9 cellular contexts compared by ENCODE assay signal in the genomic region with DNA sequence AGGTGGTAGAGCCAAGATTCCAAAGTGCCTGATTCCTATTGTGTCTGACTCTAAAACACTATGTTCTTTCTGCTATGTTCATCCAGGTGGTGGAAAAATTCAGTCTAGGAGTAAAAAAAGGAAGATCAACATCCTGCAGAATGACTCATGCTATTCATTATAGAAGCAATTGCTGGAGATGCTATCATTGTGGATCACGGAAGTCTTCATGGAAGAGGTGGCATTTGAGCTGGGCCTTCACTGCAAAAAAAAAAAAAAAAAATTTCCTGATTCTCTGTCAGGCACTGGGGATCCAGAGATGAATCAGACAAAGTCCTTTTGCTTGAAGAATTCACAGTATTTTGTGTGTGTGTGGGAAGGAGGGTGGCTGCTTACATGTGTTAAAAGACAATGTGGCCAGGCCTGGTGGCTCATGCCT. TPM values are rescaled to one million over a fixed set of nuclear protein-coding genes. Genes with fewer than 3 reads are reported as not detected.
DNase-seq lines count a peak whose midpoint lies in the region; ATAC-seq, FAIRE-seq and TF ChIP-seq lines count a peak whose summit lies in the region.
"Had no signal": no experiment of that assay in that cellular context is flagged by ENCODE, and none has a peak within 500 bp of the region (broad histone marks: within the 10 kb centered on the region; RNA-seq: fewer than 3 reads in every experiment).

No MANE protein-coding gene starts in this region.

- TF ChIP-seq CTCF in HepG2 (CRISPR knock-in tag; IDR thresholded peaks at IDR 0.05) (no peak), right lobe of liver (IDR thresholded peaks at IDR 0.05) (no peak), GM12878 (IDR thresholded peaks at IDR 0.05 in 2 of 3, conservative IDR thresholded peaks at IDR 0.05 in 1 of 3; ENCODE audit: control insufficient read depth in 2 of 3, extremely low read depth in 1 of 3, insufficient read depth in 1 of 3, low read depth in 3 of 3, low read length in 3 of 3) (no peak), vagina (IDR thresholded peaks at IDR 0.05) (no peak)

- DNase-seq in HepG2 (ENCODE audit: low spot score) (peak; percentile 72), right lobe of liver (no peak), GM12878 (ENCODE audit: low read depth, low spot score) (no peak), mesenchymal stem cell (peak; percentile 30), vagina (ENCODE audit: extremely low spot score in 2 of 2) (no peak), NCI-H2171 treated with DMSO at 0.1 percent for 48 hours (lab: John Stamatoyannopoulos, UW) (no peak), frontal cortex (ENCODE audit: low spot score in 2 of 2) (no peak)
- DNase-seq: activated T-cell treated with anti-CD3 and anti-CD28 coated beads for 4 hours had no signal

- H3K23ac ChIP-seq in mesenchymal stem cell (ENCODE audit: low read length in 2 of 2), result no peak overlapping the region

- POLR2A ChIA-PET in HepG2 (lab: Yijun Ruan, JAX) (interaction anchor here (1.0 to 3.7 kb wide), 8 partner anchors 10 to 76 kb away, joined by 3 to 23 read pairs (median 6); no protein-coding TSS in a partner anchor), GM12878 (lab: Charles Lee) (interaction anchor here (0.8 to 8.7 kb wide), 8 partner anchors 11 to 287 kb away, joined by 3 to 173 read pairs (median 5); no protein-coding TSS in a partner anchor)

- peak overlapping the region; percentile 74 for H3K9ac ChIP-seq in HepG2 (ENCODE audit: insufficient read depth, low read depth, low read length)
- H3K9ac ChIP-seq in GM12878 (ENCODE audit: control insufficient read depth, insufficient read depth, low read length), result peak overlapping the region; percentile 73
- H3K9ac ChIP-seq in mesenchymal stem cell (ENCODE audit: low read length), result peak overlapping the region; percentile 92

- peak overlapping the region; percentile 82 to 92 (median 91); a peak in 5 of 6 replicates for H3K4me3 ChIP-seq in HepG2 (replicated peaks in 1 of 3; ENCODE audit: insufficient read depth in 1 of 3, low read depth in 2 of 3, low read length in 3 of 3)
- no peak overlapping the region for H3K4me3 ChIP-seq in right lobe of liver
- H3K4me3 ChIP-seq in GM12878, result peak overlapping the region; percentile 77; the same call in 1 of the 2 replicates
- H3K4me3 ChIP-seq in mesenchymal stem cell (ENCODE audit: insufficient read depth in 1 of 2, low read depth in 1 of 2, low read length in 2 of 2), result peak overlapping the region in 1 of 2 experiments; percentile 88
- no peak overlapping the region for H3K4me3 ChIP-seq in vagina

- CTCF ChIA-PET in HepG2 (lab: Yijun Ruan, JAX; ENCODE audit: low intra/inter-chr PET ratio, low total read pairs) (no interaction called here), GM12878 (lab: Yijun Ruan, JAX) (interaction anchor here (0.7 to 13.1 kb wide), 10 partner anchors 11 to 339 kb away, joined by 3 to 183 read pairs (median 6); no protein-coding TSS in a partner anchor)

- no peak overlapping the region for H2BK5ac ChIP-seq in mesenchymal stem cell (ENCODE audit: low read depth, low read length, poor library complexity, severe bottlenecking)

- no peak overlapping the region for H2BK120ac ChIP-seq in mesenchymal stem cell (ENCODE audit: low read depth, low read length)

- H2AFZ ChIP-seq in HepG2 (ENCODE audit: low read length) (no peak overlapping the region), GM12878 (ENCODE audit: control insufficient read depth, low read depth, low read length) (no peak overlapping the region), mesenchymal stem cell (ENCODE audit: low read depth, low read length) (no peak overlapping the region)

- TF ChIP-seq RAD21 in HepG2 (CRISPR knock-in tag; IDR thresholded peaks at IDR 0.05), result no peak
- no peak for TF ChIP-seq RAD21 in GM12878 (IDR thresholded peaks at IDR 0.05; ENCODE audit: insufficient read depth, low read depth, low read length)

- peak overlapping the region; percentile 4 for H4K8ac ChIP-seq in mesenchymal stem cell (ENCODE audit: low read length)

- H3K9me3 ChIP-seq in HepG2 (ENCODE audit: low read length) (no peaks in the 10 kb centered on the region), right lobe of liver (no peaks in the 10 kb centered on the region), GM12878 (replicated peaks; ENCODE audit: control insufficient read depth, insufficient read depth, low read length) (no peaks in the 10 kb centered on the region), mesenchymal stem cell (ENCODE audit: control insufficient read depth, low read length) (no peaks in the 10 kb centered on the region), vagina (no peaks in the 10 kb centered on the region)

- SMC1A ChIA-PET in GM12878 (lab: Charles Lee; ENCODE audit: uncharacterized antibody, unreplicated experiment), result interaction anchor here (0.6 to 6.5 kb wide), 14 partner anchors 10 to 338 kb away, joined by 3 to 111 read pairs (median 4); no protein-coding TSS in a partner anchor

- in situ Hi-C loops in HepG2 (cut with HindIII; ENCODE audit: extremely low pct_ligation_motif_present, low pct_unique_long_range_greater_than_20kb), result loop anchor here (5.0 kb wide), 1 partner anchor 54 kb away; no protein-coding TSS in a partner anchor
- in situ Hi-C loops in GM12878 (cut with MboI), result no loop called here

- peak overlapping the region; percentile 100 for H3K4me2 ChIP-seq in HepG2 (ENCODE audit: low read depth, low read length)
- peak overlapping the region; percentile 93 for H3K4me2 ChIP-seq in GM12878 (ENCODE audit: control insufficient read depth, insufficient read depth)
- no peak overlapping the region for H3K4me2 ChIP-seq in mesenchymal stem cell (ENCODE audit: low read length, poor library complexity, severe bottlenecking)

- 17% methylated on average over 1 of the region's 1 CpG for WGBS in HepG2 (ENCODE audit: low lambda C conversion rate)
- WGBS in right lobe of liver (ENCODE audit: insufficient coverage, low coverage, low lambda C conversion rate, missing lambda C conversion rate), result 67% methylated on average over 1 of the region's 1 CpG
- WGBS in GM12878 (ENCODE audit: insufficient coverage, insufficient replicate concordance, low lambda C conversion rate, missing lambda C conversion rate), result 100% methylated on average over 1 of the region's 1 CpG
- 78% methylated on average over 1 of the region's 1 CpG for WGBS in mesenchymal stem cell

- H4K20me1 ChIP-seq in HepG2 (ENCODE audit: insufficient read depth, low read length), result no peaks in the 10 kb centered on the region
- H4K20me1 ChIP-seq in GM12878 (ENCODE audit: control insufficient read depth, insufficient read depth), result no peaks in the 10 kb centered on the region

- H3K27ac ChIP-seq in HepG2 (ENCODE audit: extremely low read length, insufficient read depth, low read length), result peak overlapping the region; percentile 83
- no peak overlapping the region for H3K27ac ChIP-seq in right lobe of liver
- H3K27ac ChIP-seq in GM12878 (ENCODE audit: control insufficient read depth, insufficient read depth), result peak overlapping the region; percentile 94
- H3K27ac ChIP-seq in mesenchymal stem cell (ENCODE audit: low read length, poor library complexity, severe bottlenecking), result no peak overlapping the region
- H3K27ac ChIP-seq in vagina, result peak overlapping the region; percentile 90

- H3K36me3 ChIP-seq in HepG2 (replicated peaks in 1 of 2; ENCODE audit: control insufficient read depth in 1 of 2, insufficient read depth in 2 of 2, low read length in 2 of 2) (no peaks in the 10 kb centered on the region), right lobe of liver (no peaks in the 10 kb centered on the region), GM12878 (ENCODE audit: control insufficient read depth in 2 of 2, insufficient read depth in 2 of 2, low read length in 1 of 2) (no peaks in the 10 kb centered on the region), mesenchymal stem cell (ENCODE audit: control insufficient read depth in 1 of 2, insufficient read depth in 2 of 2, low read depth in 1 of 2, low read length in 2 of 2) (no peaks in the 10 kb centered on the region), vagina (no peaks in the 10 kb centered on the region)

- peaks cover 30% of the 10 kb centered on the region for H3K79me2 ChIP-seq in HepG2 (ENCODE audit: insufficient read depth, low read length)
- H3K79me2 ChIP-seq in GM12878 (ENCODE audit: control insufficient read depth, insufficient read depth, low read length), result peaks cover 70% of the 10 kb centered on the region

- RAD21 ChIA-PET in GM12878 (lab: Charles Lee; ENCODE audit: unreplicated experiment), result interaction anchor here (1.0 to 10.4 kb wide), 9 partner anchors 11 to 339 kb away, joined by 3 to 111 read pairs (median 16); a partner anchor contains a TSS

- H2AK5ac ChIP-seq in mesenchymal stem cell (ENCODE audit: low read length, severe bottlenecking), result peak overlapping the region; percentile 56

- H3K79me1 ChIP-seq in mesenchymal stem cell (replicated peaks; ENCODE audit: low read length, poor library complexity, severe bottlenecking), result peaks cover 15% of the 10 kb centered on the region

- BruUV-seq in HepG2 (replicated peaks; lab: Mats Ljungman, UMichigan) (no TSS peak), GM12878 (replicated peaks; lab: Mats Ljungman, UMichigan) (no TSS peak)

- no peak for ATAC-seq in HepG2
- ATAC-seq in right lobe of liver, result no peak
- no peak for ATAC-seq in GM12878
- ATAC-seq in GM21717 (IDR thresholded peaks at IDR 0.05; ENCODE audit: unreplicated experiment), result no peak

- FAIRE-seq in HepG2 (lab: Jason Lieb, UNC) (no peak), GM12878 (lab: Jason Lieb, UNC) (no peak), frontal cortex (lab: Jason Lieb, UNC) (no peak)

- H2BK15ac ChIP-seq in mesenchymal stem cell (ENCODE audit: low read depth, poor library complexity, severe bottlenecking), result no peak overlapping the region

- H3K27me3 ChIP-seq in HepG2 (ENCODE audit: control insufficient read depth in 1 of 2, insufficient read depth in 2 of 2, low read length in 2 of 2), result no peaks in the 10 kb centered on the region; a peak in 1 of 5 replicates
- H3K27me3 ChIP-seq in right lobe of liver, result no peaks in the 10 kb centered on the region
- no peaks in the 10 kb centered on the region for H3K27me3 ChIP-seq in GM12878 (replicated peaks in 1 of 2; ENCODE audit: control insufficient read depth in 2 of 2, insufficient read depth in 2 of 2, low read length in 1 of 2)
- H3K27me3 ChIP-seq in mesenchymal stem cell (ENCODE audit: control insufficient read depth in 1 of 2, insufficient read depth in 1 of 2, low read length in 2 of 2), result peaks cover 0 to 3% of the 10 kb centered on the region in 2 experiments
- no peaks in the 10 kb centered on the region for H3K27me3 ChIP-seq in vagina

- TF ChIP-seq POLR2A in HepG2 (IDR thresholded peaks at IDR 0.05; ENCODE audit: insufficient read depth in 1 of 2, low read depth in 2 of 2, low read length in 2 of 2) (no peak), right lobe of liver (IDR thresholded peaks at IDR 0.05) (no peak), GM12878 (IDR thresholded peaks at IDR 0.05; ENCODE audit: low read depth, low read length) (no peak), vagina (IDR thresholded peaks at IDR 0.05) (no peak)

- H3K18ac ChIP-seq in mesenchymal stem cell (ENCODE audit: low read depth in 1 of 2, low read length in 2 of 2), result peak overlapping the region in 1 of 2 experiments; percentile 28

- H2BK12ac ChIP-seq in mesenchymal stem cell (ENCODE audit: low read length in 2 of 2), result no peak overlapping the region

- H3K14ac ChIP-seq in mesenchymal stem cell (ENCODE audit: low read length in 2 of 2), result no peak overlapping the region

- intact Hi-C loops in HepG2 (cut with micrococcal nuclease; ENCODE audit: unreplicated experiment), result loop anchor here (10.0 kb wide), 1 partner anchor 971 kb away; a partner anchor contains a TSS
- intact Hi-C loops in right lobe of liver (cut with DNase I), result no loop called here
- intact Hi-C loops in GM12878 (cut with micrococcal nuclease; ENCODE audit: unreplicated experiment), result loop anchor here (10.0 kb wide), 1 partner anchor 1819 kb away; no protein-coding TSS in a partner anchor
- intact Hi-C loops in vagina (cut with DNase I), result no loop called here

- H4K91ac ChIP-seq in mesenchymal stem cell (ENCODE audit: low read length), result no peak overlapping the region

- TF ChIP-seq EP300 in HepG2 (IDR thresholded peaks at IDR 0.05; ENCODE audit: low read depth in 2 of 2, low read length in 2 of 2) (no peak), HepG2 (CRISPR knock-in tag; IDR thresholded peaks at IDR 0.05; ENCODE audit: borderline replicate concordance) (no peak), GM12878 (IDR thresholded peaks at IDR 0.05; ENCODE audit: borderline replicate concordance in 1 of 2, control insufficient read depth in 1 of 2, low read depth in 2 of 2, low read length in 2 of 2) (no peak)

- H3K4me1 ChIP-seq in HepG2 (ENCODE audit: insufficient read depth, low read length) (peaks cover 68% of the 10 kb centered on the region), right lobe of liver (peaks cover 0 to 22% (median 0%) of the 10 kb centered on the region in 4 donors), GM12878 (ENCODE audit: control insufficient read depth, insufficient read depth, low read length) (peaks cover 41% of the 10 kb centered on the region), mesenchymal stem cell (ENCODE audit: control insufficient read depth, insufficient read depth, low read depth, low read length) (peaks cover 9% of the 10 kb centered on the region), vagina (peaks cover 34% of the 10 kb centered on the region)

- H3K4ac ChIP-seq in mesenchymal stem cell (ENCODE audit: low read depth in 1 of 2, low read length in 2 of 2), result peak overlapping the region in 1 of 2 experiments; percentile 44

RNA-seq across cellular contexts. Expression of a gene that starts 1.4 kb away (rescaled TPM):
- total RNA-seq in HepG2 (2016; rRNA removed; fragmentation: Illumina TruSeq; extraction: Trizol), result 17.2 and 17.3 TPM in 2 replicates
- total RNA-seq in HepG2 (2016; cell fraction: cytosol; rRNA removed; fragmentation: Illumina TruSeq; extraction: Trizol; ENCODE audit: low read depth), result 6.1 and 9.8 TPM in 2 replicates
- total RNA-seq in HepG2 (2016; cell fraction: insoluble cytoplasmic fraction; rRNA removed; fragmentation: Illumina TruSeq; extraction: Trizol), result 15.0 and 18.0 TPM in 2 replicates
- 11.6 and 11.7 TPM in 2 replicates for total RNA-seq in HepG2 (2016; cell fraction: membrane; rRNA removed; fragmentation: Illumina TruSeq; extraction: Trizol)
- total RNA-seq in HepG2 (2016; cell fraction: nucleus; rRNA removed; fragmentation: Illumina TruSeq; extraction: Trizol), result 43.2 and 46.0 TPM in 2 replicates
- 8.9 and 9.7 TPM in 2 replicates for polyA plus RNA-seq in HepG2 (2011; rRNA removed)
- 5.6 and 7.4 TPM in 2 replicates for polyA plus RNA-seq in HepG2 (2011; cell fraction: cytosol; rRNA removed)
- 8.4 TPM in 2 replicates for polyA plus RNA-seq in HepG2 (2011; cell fraction: nucleus; rRNA removed)
- polyA plus RNA-seq in HepG2 (2012), result 8.4 and 11.9 TPM in 2 replicates
- 1.5 and 1.6 TPM in 2 replicates for polyA plus RNA-seq in HepG2 (2016; cell fraction: cytosol; fragmentation: Illumina TruSeq; extraction: Trizol; ENCODE audit: low read depth)
- 10.9 and 14.5 TPM in 2 replicates for polyA plus RNA-seq in HepG2 (2016; cell fraction: insoluble cytoplasmic fraction; fragmentation: Illumina TruSeq; extraction: Trizol; ENCODE audit: low read depth)
- 5.0 and 5.5 TPM in 2 replicates for polyA plus RNA-seq in HepG2 (2016; cell fraction: membrane; fragmentation: Illumina TruSeq; extraction: Trizol; ENCODE audit: low read depth)
- polyA plus RNA-seq in HepG2 (2016; cell fraction: nucleus; fragmentation: Illumina TruSeq; extraction: Trizol; ENCODE audit: insufficient read depth, low read depth), result 20.6 and 22.8 TPM in 2 replicates
- 10.9 and 19.7 TPM in 2 replicates for polyA minus RNA-seq in HepG2 (2011; rRNA and poly(A)+ RNA removed; ENCODE audit: low replicate concordance)
- 5.9 and 6.2 TPM in 2 replicates for polyA minus RNA-seq in HepG2 (2011; cell fraction: cytosol; rRNA and poly(A)+ RNA removed)
- polyA minus RNA-seq in HepG2 (2011; cell fraction: nucleus; rRNA and poly(A)+ RNA removed), result 77.1 and 79.4 TPM in 2 replicates
- 10 to 100 TPM in 3 of 6 experiments, 1 to 10 TPM in 3; 8.8 to 12.6 (median 10.3) TPM for total RNA-seq in right lobe of liver
- total RNA-seq in GM12878 (2013; cell fraction: nucleolus; rRNA removed), result 344 and 366 TPM in 2 replicates
- 37.0 and 39.6 TPM in 2 replicates for total RNA-seq in GM12878 (2014; rRNA removed)
- 40.7 and 41.3 TPM in 2 replicates for total RNA-seq in GM12878 (2014; rRNA removed; fragmentation: Illumina TruSeq; extraction: Trizol)
- 42.9 and 43.4 TPM in 2 replicates for total RNA-seq in GM12878 (2021)
- 19.8 TPM for polyA plus RNA-seq in GM12878 (2011; ENCODE audit: low read depth)
- polyA plus RNA-seq in GM12878 (2011; rRNA removed), result 36.9 and 52.3 TPM in 2 replicates
- polyA plus RNA-seq in GM12878 (2011; cell fraction: cytosol; rRNA removed), result 20.1 and 23.2 TPM in 2 replicates
- polyA plus RNA-seq in GM12878 (2011; cell fraction: nucleus; rRNA removed), result 33.4 and 36.0 TPM in 2 replicates
- 24.8 and 28.3 TPM in 2 replicates for polyA plus RNA-seq in GM12878 (2012)
- polyA plus RNA-seq in GM12878 (2014; fragmentation: Illumina TruSeq; extraction: Trizol), result 31.8 and 35.3 TPM in 2 replicates
- polyA plus RNA-seq in GM12878 (2014; fragmentation: Nextera tagmentation; extraction: Ambion mirVana), result 10 to 100 TPM in 1 of 2 experiments, 1 to 10 TPM in 1; 7.0 to 11.2 TPM
- 24.0 and 26.7 TPM in 2 replicates for polyA plus RNA-seq in GM12878 (2014; rRNA removed)
- polyA plus RNA-seq in GM12878 (2016; fragmentation: Nextera tagmentation; extraction: Ambion mirVana), result 10 to 100 TPM; 37.9 to 43.4 TPM
- polyA minus RNA-seq in GM12878 (2011; rRNA and poly(A)+ RNA removed), result 72.7 and 77.2 TPM in 2 replicates
- polyA minus RNA-seq in GM12878 (2011; cell fraction: cytosol; rRNA and poly(A)+ RNA removed), result 17.0 and 18.5 TPM in 2 replicates
- polyA minus RNA-seq in GM12878 (2011; cell fraction: nucleus; rRNA and poly(A)+ RNA removed), result 96.4 and 155 TPM in 2 replicates
- 10.1 TPM for polyA plus RNA-seq in mesenchymal stem cell (2013, experiment 1 of 2)
- polyA plus RNA-seq in mesenchymal stem cell (2013, experiment 2 of 2), result 10.5 TPM
- 14.7 TPM for total RNA-seq in vagina
- total RNA-seq in frontal cortex, result 35.9 TPM

RNA-seq across cellular contexts. Expression of a gene that starts 45.1 kb away (rescaled TPM):
- total RNA-seq in HepG2 (2016; rRNA removed; fragmentation: Illumina TruSeq; extraction: Trizol), result 39.4 and 65.6 TPM in 2 replicates
- 13.6 and 17.8 TPM in 2 replicates for total RNA-seq in HepG2 (2016; cell fraction: cytosol; rRNA removed; fragmentation: Illumina TruSeq; extraction: Trizol; ENCODE audit: low read depth)
- total RNA-seq in HepG2 (2016; cell fraction: insoluble cytoplasmic fraction; rRNA removed; fragmentation: Illumina TruSeq; extraction: Trizol), result 37.7 and 67.0 TPM in 2 replicates
- total RNA-seq in HepG2 (2016; cell fraction: membrane; rRNA removed; fragmentation: Illumina TruSeq; extraction: Trizol), result 33.7 and 43.0 TPM in 2 replicates
- 51.0 and 57.6 TPM in 2 replicates for total RNA-seq in HepG2 (2016; cell fraction: nucleus; rRNA removed; fragmentation: Illumina TruSeq; extraction: Trizol)
- 39.0 and 47.6 TPM in 2 replicates for polyA plus RNA-seq in HepG2 (2011; rRNA removed)
- 38.9 and 41.0 TPM in 2 replicates for polyA plus RNA-seq in HepG2 (2011; cell fraction: cytosol; rRNA removed)
- 13.1 and 13.7 TPM in 2 replicates for polyA plus RNA-seq in HepG2 (2011; cell fraction: nucleus; rRNA removed)
- 15.7 and 19.7 TPM in 2 replicates for polyA plus RNA-seq in HepG2 (2012)
- 13.9 and 19.4 TPM in 2 replicates for polyA plus RNA-seq in HepG2 (2016; cell fraction: cytosol; fragmentation: Illumina TruSeq; extraction: Trizol; ENCODE audit: low read depth)
- polyA plus RNA-seq in HepG2 (2016; cell fraction: insoluble cytoplasmic fraction; fragmentation: Illumina TruSeq; extraction: Trizol; ENCODE audit: low read depth), result 39.1 and 40.5 TPM in 2 replicates
- polyA plus RNA-seq in HepG2 (2016; cell fraction: membrane; fragmentation: Illumina TruSeq; extraction: Trizol; ENCODE audit: low read depth), result 26.5 and 38.6 TPM in 2 replicates
- polyA plus RNA-seq in HepG2 (2016; cell fraction: nucleus; fragmentation: Illumina TruSeq; extraction: Trizol; ENCODE audit: insufficient read depth, low read depth), result 85.2 and 85.5 TPM in 2 replicates
- 9.8 and 63.2 TPM in 2 replicates for polyA minus RNA-seq in HepG2 (2011; rRNA and poly(A)+ RNA removed; ENCODE audit: low replicate concordance)
- polyA minus RNA-seq in HepG2 (2011; cell fraction: cytosol; rRNA and poly(A)+ RNA removed), result 11.2 and 11.5 TPM in 2 replicates
- polyA minus RNA-seq in HepG2 (2011; cell fraction: nucleus; rRNA and poly(A)+ RNA removed), result 9.3 and 9.8 TPM in 2 replicates
- total RNA-seq in right lobe of liver, result 100 to 1,000 TPM in 5 of 6 experiments, 10 to 100 TPM in 1; 33.1 to 166 (median 124) TPM
- total RNA-seq in GM12878 (2013; cell fraction: nucleolus; rRNA removed), result 11.2 and 12.8 TPM in 2 replicates
- total RNA-seq in GM12878 (2014; rRNA removed), result 16.7 and 20.5 TPM in 2 replicates
- total RNA-seq in GM12878 (2014; rRNA removed; fragmentation: Illumina TruSeq; extraction: Trizol), result 12.5 and 13.0 TPM in 2 replicates
- 19.5 and 21.0 TPM in 2 replicates for total RNA-seq in GM12878 (2021)
- polyA plus RNA-seq in GM12878 (2011; ENCODE audit: low read depth), result 5.8 TPM
- polyA plus RNA-seq in GM12878 (2011; rRNA removed), result 15.2 and 25.9 TPM in 2 replicates
- polyA plus RNA-seq in GM12878 (2011; cell fraction: cytosol; rRNA removed), result 22.0 and 29.0 TPM in 2 replicates
- 13.3 and 13.6 TPM in 2 replicates for polyA plus RNA-seq in GM12878 (2011; cell fraction: nucleus; rRNA removed)
- polyA plus RNA-seq in GM12878 (2012), result 7.4 and 8.5 TPM in 2 replicates
- polyA plus RNA-seq in GM12878 (2014; fragmentation: Illumina TruSeq; extraction: Trizol), result 17.0 and 23.0 TPM in 2 replicates
- polyA plus RNA-seq in GM12878 (2014; fragmentation: Nextera tagmentation; extraction: Ambion mirVana), result 1 to 10 TPM; 5.1 to 5.5 TPM
- polyA plus RNA-seq in GM12878 (2014; rRNA removed), result 20.2 and 20.5 TPM in 2 replicates
- 10 to 100 TPM; 17.2 to 17.9 TPM for polyA plus RNA-seq in GM12878 (2016; fragmentation: Nextera tagmentation; extraction: Ambion mirVana)
- 29.6 and 33.1 TPM in 2 replicates for polyA minus RNA-seq in GM12878 (2011; rRNA and poly(A)+ RNA removed)
- polyA minus RNA-seq in GM12878 (2011; cell fraction: cytosol; rRNA and poly(A)+ RNA removed), result 4.5 and 7.5 TPM in 2 replicates
- polyA minus RNA-seq in GM12878 (2011; cell fraction: nucleus; rRNA and poly(A)+ RNA removed), result 5.6 and 6.5 TPM in 2 replicates
- polyA plus RNA-seq in mesenchymal stem cell (2013, experiment 1 of 2), result 0.35 TPM
- polyA plus RNA-seq in mesenchymal stem cell (2013, experiment 2 of 2), result 0.56 TPM
- 26.0 TPM for total RNA-seq in vagina
- total RNA-seq in frontal cortex, result 4.1 TPM

Comparison
In these comparisons a context has a peak if more than half of its experiments do, and no peak if none do; other contexts are left out.
1. DNase-seq: peak in HepG2 (single experiment) and mesenchymal stem cell (single experiment); none in right lobe of liver (0 of 3), GM12878 (single experiment), vagina (0 of 2), NCI-H2171 treated with DMSO at 0.1 percent for 48 hours (single experiment) and frontal cortex (0 of 2).
2. H3K27ac ChIP-seq: peak in HepG2 (single experiment), GM12878 (single experiment) and vagina (single experiment); none in right lobe of liver (0 of 3) and mesenchymal stem cell (single experiment).
3. H3K4me3 ChIP-seq: peak in HepG2 (3 of 3) and GM12878 (single experiment); none in right lobe of liver (0 of 3) and vagina (0 of 2).
4. intact Hi-C loops: an anchor here in HepG2 (10.0 kb wide) and GM12878 (10.0 kb wide); none called in right lobe of liver and vagina.
5. Peak in every context shown above with its lines, with median percentiles within 50 percentile points of each other: H3K9ac ChIP-seq.